Comparison of ENCODE assay signal across 2 cellular contexts in genomic region chr16:3474870-3475269, GRCh38.
A peak's percentile ranks its signal among the peaks of the same experiment; 100 is the strongest.
TF ChIP-seq lines count a peak whose summit lies in the region.

No MANE protein-coding gene starts in this region.

TF ChIP-seq in HEK293, 187 proteins besides CTCF, POLR2A, EP300 and RAD21:
- peak; percentile 83; the same call in 1 of the 2 replicates for TF ChIP-seq ZNF121 (tag by site-specific recombination; IDR thresholded peaks at IDR 0.05)

TF ChIP-seq in K562, 482 proteins besides CTCF, POLR2A, EP300 and RAD21:
- TF ChIP-seq ZNF121 (CRISPR knock-in tag; conservative IDR thresholded peaks at IDR 0.05) (peak; percentile 78), BCOR (IDR thresholded peaks at IDR 0.05) (peak; percentile 30; the same call in 1 of the 2 replicates)
